2 cellular contexts compared by ENCODE assay signal in the genomic region with DNA sequence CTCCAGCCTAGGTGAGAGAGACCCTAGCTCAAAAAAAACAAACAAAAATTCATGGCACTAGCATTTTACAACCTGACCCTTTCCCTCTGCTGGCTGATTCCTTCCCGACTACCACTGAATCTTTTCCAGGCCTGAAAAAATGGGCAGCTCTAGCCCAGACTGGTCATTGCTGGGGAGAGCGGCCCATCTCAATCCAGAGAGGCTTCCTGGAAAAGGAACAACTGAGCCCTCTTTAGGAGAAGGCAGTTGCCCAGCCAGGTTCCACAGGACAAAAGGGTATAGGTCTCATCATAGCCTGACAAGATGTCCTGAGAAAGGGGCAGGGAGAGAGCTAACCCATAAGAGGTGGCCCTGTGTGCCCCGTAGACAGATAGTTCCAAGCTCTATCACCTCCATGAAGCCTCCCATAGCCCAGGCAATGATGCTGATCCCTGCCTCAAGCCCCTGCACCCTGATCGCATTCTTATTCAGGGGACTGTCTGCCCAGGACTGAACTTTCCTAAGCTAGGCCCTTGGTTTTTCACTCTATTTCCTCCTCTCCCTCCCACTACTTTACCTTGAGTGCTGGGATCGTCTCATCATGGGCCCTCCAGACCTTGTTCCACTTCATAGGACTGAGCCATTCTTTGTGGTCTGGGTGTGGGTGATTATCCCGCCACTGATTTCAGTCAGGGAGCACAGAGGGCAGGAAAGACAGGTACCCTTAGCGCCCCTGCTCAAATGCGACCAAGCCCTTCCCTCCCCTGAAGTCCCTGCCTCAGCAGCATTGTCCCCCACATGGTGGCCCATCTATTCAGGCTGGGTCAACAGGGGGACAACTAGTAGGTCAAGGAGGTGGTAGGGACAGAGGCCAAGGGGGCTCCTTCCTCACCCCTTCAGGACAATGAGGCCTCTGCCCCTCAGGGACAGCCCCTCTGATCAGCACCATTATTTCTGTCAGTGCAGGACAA.
TF ChIP-seq lines count a peak whose summit lies in the region.

No MANE protein-coding gene starts in this region.

TF ChIP-seq in GM23338, 12 proteins besides CTCF, POLR2A, EP300 and RAD21:
- TF ChIP-seq, protein P1, sequence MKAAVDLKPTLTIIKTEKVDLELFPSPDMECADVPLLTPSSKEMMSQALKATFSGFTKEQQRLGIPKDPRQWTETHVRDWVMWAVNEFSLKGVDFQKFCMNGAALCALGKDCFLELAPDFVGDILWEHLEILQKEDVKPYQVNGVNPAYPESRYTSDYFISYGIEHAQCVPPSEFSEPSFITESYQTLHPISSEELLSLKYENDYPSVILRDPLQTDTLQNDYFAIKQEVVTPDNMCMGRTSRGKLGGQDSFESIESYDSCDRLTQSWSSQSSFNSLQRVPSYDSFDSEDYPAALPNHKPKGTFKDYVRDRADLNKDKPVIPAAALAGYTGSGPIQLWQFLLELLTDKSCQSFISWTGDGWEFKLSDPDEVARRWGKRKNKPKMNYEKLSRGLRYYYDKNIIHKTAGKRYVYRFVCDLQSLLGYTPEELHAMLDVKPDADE (IDR thresholded peaks at IDR 0.05): no peak
- TF ChIP-seq ZNF331 (CRISPR knock-in tag; IDR thresholded peaks at IDR 0.05; ENCODE audit: low read depth) (no peak), NANOG (IDR thresholded peaks at IDR 0.05; ENCODE audit: borderline replicate concordance) (no peak)

TF ChIP-seq in WTC11, 78 proteins besides CTCF, POLR2A, EP300 and RAD21:
- TF ChIP-seq ZNF219 (CRISPR knock-in tag; IDR thresholded peaks at IDR 0.05; ENCODE audit: borderline replicate concordance) (no peak), ZNF138 (CRISPR knock-in tag; conservative IDR thresholded peaks at IDR 0.05) (no peak), ZNF263 (CRISPR knock-in tag; IDR thresholded peaks at IDR 0.05; ENCODE audit: low read depth) (no peak), FOXK1 (CRISPR knock-in tag; IDR thresholded peaks at IDR 0.05) (no peak), MXD4 (CRISPR knock-in tag; IDR thresholded peaks at IDR 0.05; ENCODE audit: borderline replicate concordance) (no peak), GRHL2 (CRISPR knock-in tag; IDR thresholded peaks at IDR 0.05; ENCODE audit: insufficient replicate concordance, severe bottlenecking) (no peak)
- TF ChIP-seq, protein P2, sequence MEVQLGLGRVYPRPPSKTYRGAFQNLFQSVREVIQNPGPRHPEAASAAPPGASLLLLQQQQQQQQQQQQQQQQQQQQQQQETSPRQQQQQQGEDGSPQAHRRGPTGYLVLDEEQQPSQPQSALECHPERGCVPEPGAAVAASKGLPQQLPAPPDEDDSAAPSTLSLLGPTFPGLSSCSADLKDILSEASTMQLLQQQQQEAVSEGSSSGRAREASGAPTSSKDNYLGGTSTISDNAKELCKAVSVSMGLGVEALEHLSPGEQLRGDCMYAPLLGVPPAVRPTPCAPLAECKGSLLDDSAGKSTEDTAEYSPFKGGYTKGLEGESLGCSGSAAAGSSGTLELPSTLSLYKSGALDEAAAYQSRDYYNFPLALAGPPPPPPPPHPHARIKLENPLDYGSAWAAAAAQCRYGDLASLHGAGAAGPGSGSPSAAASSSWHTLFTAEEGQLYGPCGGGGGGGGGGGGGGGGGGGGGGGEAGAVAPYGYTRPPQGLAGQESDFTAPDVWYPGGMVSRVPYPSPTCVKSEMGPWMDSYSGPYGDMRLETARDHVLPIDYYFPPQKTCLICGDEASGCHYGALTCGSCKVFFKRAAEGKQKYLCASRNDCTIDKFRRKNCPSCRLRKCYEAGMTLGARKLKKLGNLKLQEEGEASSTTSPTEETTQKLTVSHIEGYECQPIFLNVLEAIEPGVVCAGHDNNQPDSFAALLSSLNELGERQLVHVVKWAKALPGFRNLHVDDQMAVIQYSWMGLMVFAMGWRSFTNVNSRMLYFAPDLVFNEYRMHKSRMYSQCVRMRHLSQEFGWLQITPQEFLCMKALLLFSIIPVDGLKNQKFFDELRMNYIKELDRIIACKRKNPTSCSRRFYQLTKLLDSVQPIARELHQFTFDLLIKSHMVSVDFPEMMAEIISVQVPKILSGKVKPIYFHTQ (CRISPR knock-in tag; IDR thresholded peaks at IDR 0.05): no peak
